In genomic region chr18:80137137-80137536, GRCh38 we compare ENCODE assay signal across 16 cellular contexts. TPM values are rescaled to one million over a fixed set of nuclear protein-coding genes. Genes with fewer than 3 reads are reported as not detected.
DNase-seq lines count a peak whose midpoint lies in the region; ATAC-seq, FAIRE-seq and TF ChIP-seq lines count a peak whose summit lies in the region.
"Had no signal": no experiment of that assay in that cellular context is flagged by ENCODE, and none has a peak within 500 bp of the region (broad histone marks: within the 10 kb centered on the region; RNA-seq: fewer than 3 reads in every experiment).

No MANE protein-coding gene starts in this region.

- no peak overlapping the region for H3K9ac ChIP-seq in GM12878 (ENCODE audit: control insufficient read depth, insufficient read depth, low read length)
- H3K9ac ChIP-seq: BLaER1 had no signal

- no peaks in the 10 kb centered on the region for H3K27me3 ChIP-seq in breast epithelium
- H3K27me3 ChIP-seq in GM12878 (replicated peaks in 1 of 2; ENCODE audit: control insufficient read depth in 2 of 2, insufficient read depth in 2 of 2, low read length in 1 of 2), result no peaks in the 10 kb centered on the region
- H3K27me3 ChIP-seq: BLaER1 had no signal

- no peaks in the 10 kb centered on the region for H3K4me1 ChIP-seq in breast epithelium
- no peaks in the 10 kb centered on the region; the same call in 1 of the 2 replicates for H3K4me1 ChIP-seq in GM12878 (ENCODE audit: control insufficient read depth, insufficient read depth, low read length)

- TF ChIP-seq CTCF in MCF 10A (IDR thresholded peaks at IDR 0.05; ENCODE audit: unreplicated experiment) (no peak), breast epithelium (IDR thresholded peaks at IDR 0.05) (no peak), GM12878 (IDR thresholded peaks at IDR 0.05 in 2 of 3, conservative IDR thresholded peaks at IDR 0.05 in 1 of 3; ENCODE audit: control insufficient read depth in 2 of 3, extremely low read depth in 1 of 3, insufficient read depth in 1 of 3, low read depth in 3 of 3, low read length in 3 of 3) (no peak), glutamatergic neuron (IDR thresholded peaks at IDR 0.05; ENCODE audit: partially characterized antibody, unreplicated experiment) (no peak)

- no peaks in the 10 kb centered on the region for H3K36me3 ChIP-seq in breast epithelium
- H3K36me3 ChIP-seq in GM12878 (ENCODE audit: control insufficient read depth in 2 of 2, insufficient read depth in 2 of 2, low read length in 1 of 2), result peaks cover 16 to 17% of the 10 kb centered on the region in 2 experiments; a peak in 3 of 4 replicates

- H3K79me2 ChIP-seq in GM12878 (ENCODE audit: control insufficient read depth, insufficient read depth, low read length), result no peaks in the 10 kb centered on the region

- FAIRE-seq in GM12878 (lab: Jason Lieb, UNC), result no peak
- FAIRE-seq in H54 (lab: Jason Lieb, UNC), result no peak
- no peak for FAIRE-seq in GM12892 (lab: Jason Lieb, UNC)
- FAIRE-seq: GM19239 had no signal

- H3K9me3 ChIP-seq in breast epithelium, result no peaks in the 10 kb centered on the region
- no peaks in the 10 kb centered on the region for H3K9me3 ChIP-seq in GM12878 (replicated peaks; ENCODE audit: control insufficient read depth, insufficient read depth, low read length)
- H3K9me3 ChIP-seq: BLaER1 had no signal

- H3K9me3 Mint-ChIP-seq in MCF 10A (ENCODE audit: unreplicated experiment) (no peaks in the 10 kb centered on the region), glutamatergic neuron (ENCODE audit: unreplicated experiment) (peaks cover 15% of the 10 kb centered on the region)
- no peaks in the 10 kb centered on the region for H3K9me3 Mint-ChIP-seq in stimulated activated effector memory CD8-positive, alpha-beta T cell treated with anti-CD3 and anti-CD28 coated beads, Interleukin-12 subunit alpha, Interleukin-12 subunit beta, amount 100 ng/mL, for 72 hours
- H3K9me3 Mint-ChIP-seq: CD4-positive, CD25-positive, alpha-beta regulatory T cell had no signal

- TF ChIP-seq POLR2A in breast epithelium (IDR thresholded peaks at IDR 0.05) (no peak), GM12878 (IDR thresholded peaks at IDR 0.05; ENCODE audit: low read depth, low read length) (peak; percentile 56), H54 (IDR thresholded peaks at IDR 0.05; ENCODE audit: low read depth, low read length) (no peak), GM12892 (IDR thresholded peaks at IDR 0.05; ENCODE audit: low read depth, low read length) (no peak)

- WGBS in GM12878 (ENCODE audit: insufficient coverage, insufficient replicate concordance, low lambda C conversion rate, missing lambda C conversion rate), result 95% methylated on average over 14 of the region's 14 CpGs

- no peak overlapping the region for H3K27ac ChIP-seq in breast epithelium
- H3K27ac ChIP-seq in GM12878 (ENCODE audit: control insufficient read depth, insufficient read depth), result no peak overlapping the region
- H3K27ac ChIP-seq: BLaER1 had no signal

- no peak for TF ChIP-seq RAD21 in GM12878 (IDR thresholded peaks at IDR 0.05; ENCODE audit: insufficient read depth, low read depth, low read length)

- RAD21 ChIA-PET in GM12878 (lab: Charles Lee; ENCODE audit: unreplicated experiment), result no interaction called here

- H3K4me1 Mint-ChIP-seq in MCF 10A (ENCODE audit: insufficient read depth, unreplicated experiment) (peaks cover 20% of the 10 kb centered on the region), glutamatergic neuron (ENCODE audit: low read depth, unreplicated experiment) (peaks cover 72% of the 10 kb centered on the region)
- peaks cover 9% of the 10 kb centered on the region for H3K4me1 Mint-ChIP-seq in stimulated activated effector memory CD8-positive, alpha-beta T cell treated with anti-CD3 and anti-CD28 coated beads, Interleukin-12 subunit alpha, Interleukin-12 subunit beta, amount 100 ng/mL, for 72 hours

- POLR2A ChIA-PET in MCF 10A (lab: Yijun Ruan, JAX) (interaction anchor here (1.1 kb wide), 1 partner anchor 8 kb away, joined by 4 read pairs; no protein-coding TSS in a partner anchor), GM12878 (lab: Charles Lee) (no interaction called here)

- DNase-seq in MCF 10A (ENCODE audit: unreplicated experiment) (no peak), breast epithelium (ENCODE audit: low spot score in 2 of 2) (no peak), GM12878 (ENCODE audit: low read depth, low spot score) (no peak), glutamatergic neuron (peak; percentile 43), H54 (ENCODE audit: insufficient read length, low spot score) (no peak), GM12892 (ENCODE audit: insufficient read length) (no peak)
- DNase-seq in stimulated activated effector memory CD8-positive, alpha-beta T cell treated with anti-CD3 and anti-CD28 coated beads, Interleukin-12 subunit alpha, Interleukin-12 subunit beta, amount 100 ng/mL, for 72 hours (ENCODE audit: low spot score in 2 of 2), result no peak
- DNase-seq in activated naive CD4-positive, alpha-beta T cell treated with anti-CD3 and anti-CD28 coated beads, Interleukin-2, amount 50 U/mL, for 16 hours, result no peak
- DNase-seq: 8988T; AML-193; CD4-positive, CD25-positive, alpha-beta regulatory T cell; DMS53; GF-D8; GOT3 had no signal

- intact Hi-C loops in MCF 10A (cut with micrococcal nuclease), result no loop called here
- intact Hi-C loops in breast epithelium (cut with DNase I; ENCODE audit: low total_unique reads), result no loop called here
- intact Hi-C loops in GM12878 (cut with micrococcal nuclease; ENCODE audit: unreplicated experiment), result no loop called here

- no peaks in the 10 kb centered on the region for H4K20me1 ChIP-seq in GM12878 (ENCODE audit: control insufficient read depth, insufficient read depth)

- BruUV-seq in MCF 10A (replicated peaks; lab: Mats Ljungman, UMichigan), result no TSS peak
- BruUV-seq in GM12878 (replicated peaks; lab: Mats Ljungman, UMichigan), result no TSS peak

- H3K27ac Mint-ChIP-seq in MCF 10A (ENCODE audit: low read depth, unreplicated experiment) (peak overlapping the region; percentile 16), glutamatergic neuron (ENCODE audit: unreplicated experiment) (peak overlapping the region; percentile 93)
- peak overlapping the region; percentile 72 for H3K27ac Mint-ChIP-seq in stimulated activated effector memory CD8-positive, alpha-beta T cell treated with anti-CD3 and anti-CD28 coated beads, Interleukin-12 subunit alpha, Interleukin-12 subunit beta, amount 100 ng/mL, for 72 hours
- H3K27ac Mint-ChIP-seq: CD4-positive, CD25-positive, alpha-beta regulatory T cell had no signal

- TF ChIP-seq EP300 in GM12878 (IDR thresholded peaks at IDR 0.05; ENCODE audit: borderline replicate concordance in 1 of 2, control insufficient read depth in 1 of 2, low read depth in 2 of 2, low read length in 2 of 2), result no peak

- CTCF ChIA-PET in MCF 10A (lab: Yijun Ruan, JAX) (interaction anchor here (0.5 to 1.6 kb wide), 3 partner anchors 20 to 192 kb away, joined by 3 to 7 read pairs (median 4); no protein-coding TSS in a partner anchor), GM12878 (lab: Yijun Ruan, JAX) (interaction anchor here (0.5 kb wide), 1 partner anchor 22 kb away, joined by 3 read pairs; no protein-coding TSS in a partner anchor)

- H3K4me2 ChIP-seq in GM12878 (ENCODE audit: control insufficient read depth, insufficient read depth), result no peak overlapping the region
- H3K4me2 ChIP-seq: BLaER1 had no signal

- no peak overlapping the region for H3K4me3 ChIP-seq in breast epithelium
- H3K4me3 ChIP-seq in GM12878, result no peak overlapping the region
- H3K4me3 ChIP-seq: BLaER1 had no signal

- ATAC-seq in GM12878, result no peak
- no peak for ATAC-seq in stimulated activated effector memory CD8-positive, alpha-beta T cell treated with anti-CD3 and anti-CD28 coated beads, Interleukin-12 subunit alpha, Interleukin-12 subunit beta, amount 100 ng/mL, for 72 hours

- H2AFZ ChIP-seq in GM12878 (ENCODE audit: control insufficient read depth, low read depth, low read length), result no peak overlapping the region

- H3K27me3 Mint-ChIP-seq in MCF 10A (ENCODE audit: insufficient read depth, unreplicated experiment) (no peaks in the 10 kb centered on the region), glutamatergic neuron (ENCODE audit: unreplicated experiment) (peaks cover 14% of the 10 kb centered on the region)
- H3K27me3 Mint-ChIP-seq: CD4-positive, CD25-positive, alpha-beta regulatory T cell had no signal

- no peak overlapping the region for H3K4me3 Mint-ChIP-seq in MCF 10A (ENCODE audit: unreplicated experiment)
- H3K4me3 Mint-ChIP-seq in glutamatergic neuron (ENCODE audit: unreplicated experiment), result peak overlapping the region; percentile 60
- no peak overlapping the region for H3K4me3 Mint-ChIP-seq in stimulated activated effector memory CD8-positive, alpha-beta T cell treated with anti-CD3 and anti-CD28 coated beads, Interleukin-12 subunit alpha, Interleukin-12 subunit beta, amount 100 ng/mL, for 72 hours
- H3K4me3 Mint-ChIP-seq: CD4-positive, CD25-positive, alpha-beta regulatory T cell had no signal

- in situ Hi-C loops in GM12878 (cut with MboI), result no loop called here

- peaks cover 73% of the 10 kb centered on the region for H3K36me3 Mint-ChIP-seq in MCF 10A (ENCODE audit: insufficient read depth, unreplicated experiment)
- peaks cover 5% of the 10 kb centered on the region for H3K36me3 Mint-ChIP-seq in glutamatergic neuron (ENCODE audit: unreplicated experiment)
- peaks cover 83% of the 10 kb centered on the region for H3K36me3 Mint-ChIP-seq in stimulated activated effector memory CD8-positive, alpha-beta T cell treated with anti-CD3 and anti-CD28 coated beads, Interleukin-12 subunit alpha, Interleukin-12 subunit beta, amount 100 ng/mL, for 72 hours

- SMC1A ChIA-PET in GM12878 (lab: Charles Lee; ENCODE audit: uncharacterized antibody, unreplicated experiment), result no interaction called here

RNA-seq across cellular contexts. Expression of gene ADNP2, which starts 28.1 kb away (rescaled TPM):
- 19.6 and 21.1 TPM in 2 replicates for total RNA-seq in MCF 10A (2022)
- total RNA-seq in breast epithelium, result 10 to 100 TPM; 15.7 to 20.3 (median 20.1) TPM
- total RNA-seq in GM12878 (2013; cell fraction: nucleolus; rRNA removed), result 18.5 and 22.4 TPM in 2 replicates
- total RNA-seq in GM12878 (2014; rRNA removed), result 18.0 and 18.6 TPM in 2 replicates
- 16.2 and 17.8 TPM in 2 replicates for total RNA-seq in GM12878 (2014; rRNA removed; fragmentation: Illumina TruSeq; extraction: Trizol)
- 25.1 and 26.7 TPM in 2 replicates for total RNA-seq in GM12878 (2021)
- 10.7 TPM for polyA plus RNA-seq in GM12878 (2011; ENCODE audit: low read depth)
- 9.9 and 14.1 TPM in 2 replicates for polyA plus RNA-seq in GM12878 (2011; rRNA removed)
- polyA plus RNA-seq in GM12878 (2011; cell fraction: cytosol; rRNA removed), result 9.0 and 10.5 TPM in 2 replicates
- polyA plus RNA-seq in GM12878 (2011; cell fraction: nucleus; rRNA removed), result 7.1 and 9.9 TPM in 2 replicates
- polyA plus RNA-seq in GM12878 (2012), result 8.5 and 12.8 TPM in 2 replicates
- polyA plus RNA-seq in GM12878 (2014; fragmentation: Illumina TruSeq; extraction: Trizol), result 18.2 and 20.0 TPM in 2 replicates
- 10 to 100 TPM in 1 of 2 experiments, 1 to 10 TPM in 1; 6.9 to 13.1 TPM for polyA plus RNA-seq in GM12878 (2014; fragmentation: Nextera tagmentation; extraction: Ambion mirVana)
- polyA plus RNA-seq in GM12878 (2014; rRNA removed), result 12.8 and 13.0 TPM in 2 replicates
- 1 to 10 TPM; 3.7 to 9.3 TPM for polyA plus RNA-seq in GM12878 (2016; fragmentation: Nextera tagmentation; extraction: Ambion mirVana)
- polyA minus RNA-seq in GM12878 (2011; rRNA and poly(A)+ RNA removed), result 18.7 and 22.1 TPM in 2 replicates
- polyA minus RNA-seq in GM12878 (2011; cell fraction: cytosol; rRNA and poly(A)+ RNA removed), result 7.6 and 9.5 TPM in 2 replicates
- polyA minus RNA-seq in GM12878 (2011; cell fraction: nucleus; rRNA and poly(A)+ RNA removed), result 5.7 and 9.7 TPM in 2 replicates
- 31.0 TPM for total RNA-seq in glutamatergic neuron (ENCODE audit: unreplicated experiment)
- polyA plus RNA-seq in GM12892 (2012; ENCODE audit: missing spikeins), result 10.3 TPM

Comparison
In these comparisons a context has a peak if more than half of its experiments do, and no peak if none do; other contexts are left out.
1. H3K27ac Mint-ChIP-seq: peak in every context shown above with its lines; median percentile 93 in glutamatergic neuron; 72 in stimulated activated effector memory CD8-positive, alpha-beta T cell treated with anti-CD3 and anti-CD28 coated beads, Interleukin-12 subunit alpha, Interleukin-12 subunit beta, amount 100 ng/mL, for 72 hours; 16 in MCF 10A.